18 cellular contexts compared by ENCODE assay signal in the genomic region with DNA sequence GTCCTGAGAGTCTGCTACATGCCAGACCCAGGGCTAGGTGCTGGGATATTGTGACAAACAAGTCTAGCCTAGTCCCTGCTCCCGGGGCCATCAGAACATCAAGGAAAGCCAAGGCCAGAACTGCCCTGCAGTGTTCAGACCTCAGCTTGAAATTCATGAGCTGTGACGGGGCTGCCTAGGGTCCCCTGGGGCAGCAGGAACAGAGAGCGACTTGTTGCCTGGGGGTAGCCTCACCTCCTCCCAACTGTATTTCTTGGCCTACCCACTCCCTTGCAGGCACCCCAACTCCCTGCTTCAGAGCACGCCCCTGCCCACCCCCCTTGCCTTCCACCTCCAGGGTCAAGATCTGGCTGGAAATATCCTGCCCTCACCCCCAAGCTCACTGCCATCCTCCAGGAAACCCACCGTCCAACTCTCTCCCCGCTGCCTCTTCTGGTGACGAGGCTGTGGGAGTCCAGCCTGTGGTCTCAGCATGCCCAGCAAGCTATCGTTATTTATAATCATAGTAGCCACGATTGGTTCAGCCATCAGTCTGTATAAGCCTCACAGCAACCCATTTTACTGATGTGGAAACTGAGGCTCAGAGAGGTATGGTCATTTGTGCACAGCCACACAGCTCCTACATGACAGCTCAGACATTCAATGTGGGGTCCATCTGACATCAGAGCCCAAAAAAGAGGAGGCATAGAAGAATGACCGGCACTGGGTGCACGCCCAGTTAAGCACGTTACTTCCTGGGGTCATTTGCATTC. TPM values are rescaled to one million over a fixed set of nuclear protein-coding genes. Genes with fewer than 3 reads are reported as not detected.
DNase-seq lines count a peak whose midpoint lies in the region; ATAC-seq, FAIRE-seq and TF ChIP-seq lines count a peak whose summit lies in the region.
"Had no signal": no experiment of that assay in that cellular context is flagged by ENCODE, and none has a peak within 500 bp of the region (broad histone marks: within the 10 kb centered on the region; RNA-seq: fewer than 3 reads in every experiment).

No MANE protein-coding gene starts in this region.

- no peaks in the 10 kb centered on the region for H3K36me3 ChIP-seq in body of pancreas (replicated peaks in 1 of 2; ENCODE audit: insufficient read depth in 1 of 2, low read depth in 2 of 2)

- WGBS in body of pancreas, 2 donors: 60 to 70% methylated on average over 12 of the region's 12 CpGs

- peak; percentile 12 for DNase-seq in D341Med (ENCODE audit: low spot score)
- DNase-seq in body of pancreas: peak in 1 of 4 donors; percentile 46
- DNase-seq in islet precursor cell: peak; percentile 45
- DNase-seq in posterior vena cava (ENCODE audit: low spot score): peak; percentile 70
- no peak for DNase-seq in GM19239 (ENCODE audit: insufficient read length, low spot score)
- DNase-seq: AML-193; CD4-positive, CD25-positive, alpha-beta regulatory T cell; DMS53; HCEC 1CT; Kasumi-1; MM.1S; NCI-H1105; NCI-H1694; NCI-H2227 treated with DMSO at 0.1 percent for 48 hours; NCI-H524 treated with DMSO at 0.1 percent for 48 hours had no signal

- FAIRE-seq in GM19239 (lab: Jason Lieb, UNC): no peak

- intact Hi-C loops in body of pancreas (cut with DNase I): no loop called here
- intact Hi-C loops in posterior vena cava (cut with DNase I): no loop called here

- ATAC-seq in body of pancreas (no peak), HG03159 (IDR thresholded peaks at IDR 0.05; ENCODE audit: unreplicated experiment) (no peak), SK-N-SH treated with all-trans-retinoic acid at 6 μM for 48 hours (no peak)

- no peak for TF ChIP-seq POLR2A in body of pancreas (IDR thresholded peaks at IDR 0.05)

- no peak for TF ChIP-seq CTCF in body of pancreas (IDR thresholded peaks at IDR 0.05)

- H3K9me3 ChIP-seq in body of pancreas: no peaks in the 10 kb centered on the region
- H3K9me3 ChIP-seq: Caco-2 had no signal

- no peak overlapping the region for H3K4me3 ChIP-seq in body of pancreas

- H3K4me1 ChIP-seq in body of pancreas: peaks cover 51% of the 10 kb centered on the region

- peak overlapping the region; percentile 73 to 87 (median 78) for H3K27ac ChIP-seq in body of pancreas

- H3K27me3 ChIP-seq in body of pancreas: no peaks in the 10 kb centered on the region

TF ChIP-seq in SK-N-SH treated with all-trans-retinoic acid at 6 μM for 48 hours, 23 proteins besides CTCF, POLR2A, EP300 and RAD21:
- TF ChIP-seq, protein P1, sequence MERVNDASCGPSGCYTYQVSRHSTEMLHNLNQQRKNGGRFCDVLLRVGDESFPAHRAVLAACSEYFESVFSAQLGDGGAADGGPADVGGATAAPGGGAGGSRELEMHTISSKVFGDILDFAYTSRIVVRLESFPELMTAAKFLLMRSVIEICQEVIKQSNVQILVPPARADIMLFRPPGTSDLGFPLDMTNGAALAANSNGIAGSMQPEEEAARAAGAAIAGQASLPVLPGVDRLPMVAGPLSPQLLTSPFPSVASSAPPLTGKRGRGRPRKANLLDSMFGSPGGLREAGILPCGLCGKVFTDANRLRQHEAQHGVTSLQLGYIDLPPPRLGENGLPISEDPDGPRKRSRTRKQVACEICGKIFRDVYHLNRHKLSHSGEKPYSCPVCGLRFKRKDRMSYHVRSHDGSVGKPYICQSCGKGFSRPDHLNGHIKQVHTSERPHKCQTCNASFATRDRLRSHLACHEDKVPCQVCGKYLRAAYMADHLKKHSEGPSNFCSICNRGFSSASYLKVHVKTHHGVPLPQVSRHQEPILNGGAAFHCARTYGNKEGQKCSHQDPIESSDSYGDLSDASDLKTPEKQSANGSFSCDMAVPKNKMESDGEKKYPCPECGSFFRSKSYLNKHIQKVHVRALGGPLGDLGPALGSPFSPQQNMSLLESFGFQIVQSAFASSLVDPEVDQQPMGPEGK (CRISPR knock-in tag; IDR thresholded peaks at IDR 0.05; ENCODE audit: borderline replicate concordance): no peak
- no peak for TF ChIP-seq ESRRG (CRISPR knock-in tag; IDR thresholded peaks at IDR 0.05)
- TF ChIP-seq GLIS3 (CRISPR knock-in tag; IDR thresholded peaks at IDR 0.05): no peak
- TF ChIP-seq, protein P2, sequence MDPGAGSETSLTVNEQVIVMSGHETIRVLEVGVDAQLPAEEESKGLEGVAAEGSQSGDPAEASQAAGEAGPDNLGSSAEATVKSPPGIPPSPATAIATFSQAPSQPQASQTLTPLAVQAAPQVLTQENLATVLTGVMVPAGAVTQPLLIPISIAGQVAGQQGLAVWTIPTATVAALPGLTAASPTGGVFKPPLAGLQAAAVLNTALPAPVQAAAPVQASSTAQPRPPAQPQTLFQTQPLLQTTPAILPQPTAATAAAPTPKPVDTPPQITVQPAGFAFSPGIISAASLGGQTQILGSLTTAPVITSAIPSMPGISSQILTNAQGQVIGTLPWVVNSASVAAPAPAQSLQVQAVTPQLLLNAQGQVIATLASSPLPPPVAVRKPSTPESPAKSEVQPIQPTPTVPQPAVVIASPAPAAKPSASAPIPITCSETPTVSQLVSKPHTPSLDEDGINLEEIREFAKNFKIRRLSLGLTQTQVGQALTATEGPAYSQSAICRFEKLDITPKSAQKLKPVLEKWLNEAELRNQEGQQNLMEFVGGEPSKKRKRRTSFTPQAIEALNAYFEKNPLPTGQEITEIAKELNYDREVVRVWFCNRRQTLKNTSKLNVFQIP (CRISPR knock-in tag; IDR thresholded peaks at IDR 0.05; ENCODE audit: borderline replicate concordance, low read depth): no peak
- no peak for TF ChIP-seq TCF4 (CRISPR knock-in tag; IDR thresholded peaks at IDR 0.05; ENCODE audit: borderline replicate concordance)
- TF ChIP-seq ISL1 (CRISPR knock-in tag; IDR thresholded peaks at IDR 0.05): no peak
- no peak for TF ChIP-seq SNAI2 (CRISPR knock-in tag; IDR thresholded peaks at IDR 0.05)
- TF ChIP-seq, protein P3, sequence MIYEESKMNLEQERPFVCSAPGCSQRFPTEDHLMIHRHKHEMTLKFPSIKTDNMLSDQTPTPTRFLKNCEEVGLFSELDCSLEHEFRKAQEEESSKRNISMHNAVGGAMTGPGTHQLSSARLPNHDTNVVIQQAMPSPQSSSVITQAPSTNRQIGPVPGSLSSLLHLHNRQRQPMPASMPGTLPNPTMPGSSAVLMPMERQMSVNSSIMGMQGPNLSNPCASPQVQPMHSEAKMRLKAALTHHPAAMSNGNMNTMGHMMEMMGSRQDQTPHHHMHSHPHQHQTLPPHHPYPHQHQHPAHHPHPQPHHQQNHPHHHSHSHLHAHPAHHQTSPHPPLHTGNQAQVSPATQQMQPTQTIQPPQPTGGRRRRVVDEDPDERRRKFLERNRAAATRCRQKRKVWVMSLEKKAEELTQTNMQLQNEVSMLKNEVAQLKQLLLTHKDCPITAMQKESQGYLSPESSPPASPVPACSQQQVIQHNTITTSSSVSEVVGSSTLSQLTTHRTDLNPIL (CRISPR knock-in tag; IDR thresholded peaks at IDR 0.05; ENCODE audit: low read depth): no peak
- no peak for TF ChIP-seq PPARA (CRISPR knock-in tag; IDR thresholded peaks at IDR 0.05; ENCODE audit: borderline replicate concordance)
- TF ChIP-seq ZFP30 (CRISPR knock-in tag; IDR thresholded peaks at IDR 0.05): no peak
- TF ChIP-seq ARNTL (CRISPR knock-in tag; IDR thresholded peaks at IDR 0.05; ENCODE audit: borderline replicate concordance, low read depth): no peak
- no peak for TF ChIP-seq RARB (CRISPR knock-in tag; IDR thresholded peaks at IDR 0.05)
- no peak for TF ChIP-seq ZFP3 (CRISPR knock-in tag; IDR thresholded peaks at IDR 0.05)
- TF ChIP-seq BACH2 (CRISPR knock-in tag; IDR thresholded peaks at IDR 0.05; ENCODE audit: borderline replicate concordance): no peak
- TF ChIP-seq ZNF565 (CRISPR knock-in tag; conservative IDR thresholded peaks at IDR 0.05; ENCODE audit: low read depth): no peak
- TF ChIP-seq ZNF8 (CRISPR knock-in tag; IDR thresholded peaks at IDR 0.05): no peak
- TF ChIP-seq ZNF70 (CRISPR knock-in tag; IDR thresholded peaks at IDR 0.05): no peak
- TF ChIP-seq TOX (CRISPR knock-in tag; IDR thresholded peaks at IDR 0.05; ENCODE audit: borderline replicate concordance): no peak
- no peak for TF ChIP-seq ZC3H10 (CRISPR knock-in tag; IDR thresholded peaks at IDR 0.05)
- TF ChIP-seq, protein P4, sequence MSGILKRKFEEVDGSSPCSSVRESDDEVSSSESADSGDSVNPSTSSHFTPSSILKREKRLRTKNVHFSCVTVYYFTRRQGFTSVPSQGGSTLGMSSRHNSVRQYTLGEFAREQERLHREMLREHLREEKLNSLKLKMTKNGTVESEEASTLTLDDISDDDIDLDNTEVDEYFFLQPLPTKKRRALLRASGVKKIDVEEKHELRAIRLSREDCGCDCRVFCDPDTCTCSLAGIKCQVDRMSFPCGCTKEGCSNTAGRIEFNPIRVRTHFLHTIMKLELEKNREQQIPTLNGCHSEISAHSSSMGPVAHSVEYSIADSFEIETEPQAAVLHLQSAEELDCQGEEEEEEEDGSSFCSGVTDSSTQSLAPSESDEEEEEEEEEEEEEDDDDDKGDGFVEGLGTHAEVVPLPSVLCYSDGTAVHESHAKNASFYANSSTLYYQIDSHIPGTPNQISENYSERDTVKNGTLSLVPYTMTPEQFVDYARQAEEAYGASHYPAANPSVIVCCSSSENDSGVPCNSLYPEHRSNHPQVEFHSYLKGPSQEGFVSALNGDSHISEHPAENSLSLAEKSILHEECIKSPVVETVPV (CRISPR knock-in tag; IDR thresholded peaks at IDR 0.05): no peak

RNA-seq across cellular contexts. Expression of a gene that starts 10.7 kb away (rescaled TPM):
- 10 to 100 TPM; 13.0 to 29.0 TPM for total RNA-seq in body of pancreas
- 10 to 100 TPM; 19.0 to 46.5 TPM for total RNA-seq in posterior vena cava

RNA-seq across cellular contexts. Expression of a gene that starts 22.6 kb away (rescaled TPM):
- 10 to 100 TPM; 58.4 to 61.6 TPM for total RNA-seq in body of pancreas
- total RNA-seq in posterior vena cava: 10 to 100 TPM; 88.3 to 99.4 TPM

RNA-seq across cellular contexts. Expression of a gene that starts 53.9 kb away (rescaled TPM):
- total RNA-seq in body of pancreas: 100 to 1,000 TPM; 113 to 129 TPM
- 10 to 100 TPM; 41.9 to 49.1 TPM for total RNA-seq in posterior vena cava
